In the genomic region with DNA sequence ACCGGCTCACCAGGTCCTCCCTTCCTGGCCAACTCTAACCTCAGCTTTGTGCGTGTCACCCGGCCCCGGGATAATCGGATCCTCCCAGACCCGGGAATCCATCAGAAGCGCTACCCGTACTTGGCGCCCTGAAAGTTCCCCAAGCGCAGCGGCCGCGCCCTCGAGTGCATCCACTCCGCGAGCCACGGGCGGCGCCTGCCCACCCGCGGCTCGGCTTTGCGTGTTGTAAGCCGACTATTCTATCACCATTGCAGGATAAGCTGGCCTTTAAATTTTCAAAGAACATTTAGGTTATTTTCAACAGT, we compare ENCODE assay signal across 9 cellular contexts. TPM values are rescaled to one million over a fixed set of nuclear protein-coding genes. Genes with fewer than 3 reads are reported as not detected.
DNase-seq lines count a peak whose midpoint lies in the region; ATAC-seq and TF ChIP-seq lines count a peak whose summit lies in the region.
"Had no signal": no experiment of that assay in that cellular context is flagged by ENCODE, and none has a peak within 500 bp of the region (broad histone marks: within the 10 kb centered on the region; RNA-seq: fewer than 3 reads in every experiment).

No MANE protein-coding gene starts in this region.

- in situ Hi-C loops in transverse colon (cut with MboI; ENCODE audit: low pct_ligation_motif_present in 1 of 4, low pct_unique_long_range_greater_than_20kb in 1 of 4, low sequenced_read_pairs in 3 of 4), result loop anchor here in 2 of 4 donors (25.0 kb wide), 1 partner anchor 734 kb away; no protein-coding TSS in a partner anchor

- CTCF ChIA-PET in naive thymus-derived CD4-positive, alpha-beta T cell (lab: Charles Lee), result interaction anchor here (1.2 kb wide), 1 partner anchor 736 kb away, joined by 3 read pairs; no protein-coding TSS in a partner anchor

- H3K4me1 Mint-ChIP-seq in naive thymus-derived CD4-positive, alpha-beta T cell, result peaks cover 3 to 46% (median 30%) of the 10 kb centered on the region in 7 donors

- peak overlapping the region; percentile 82 for H3K4me3 ChIP-seq in naive thymus-derived CD4-positive, alpha-beta T cell (ENCODE audit: low read length)
- H3K4me3 ChIP-seq in transverse colon, result peak overlapping the region in 3 of 4 donors; percentile 59 to 92 (median 60)
- H3K4me3 ChIP-seq: SJSA1 had no signal

- no peak for TF ChIP-seq EP300 in transverse colon (IDR thresholded peaks at IDR 0.05; ENCODE audit: low read depth)

- H3K36me3 ChIP-seq in naive thymus-derived CD4-positive, alpha-beta T cell (ENCODE audit: control insufficient read depth in 2 of 3, insufficient read depth in 3 of 3, low read length in 3 of 3), result peaks cover 0 to 8% (median 0%) of the 10 kb centered on the region in 3 experiments
- no peaks in the 10 kb centered on the region for H3K36me3 ChIP-seq in transverse colon
- H3K36me3 ChIP-seq: SJSA1 had no signal

- peak; percentile 28 for DNase-seq in AG20443 (ENCODE audit: low spot score)
- peak; percentile 48 for DNase-seq in activated CD4-positive, alpha-beta T cell treated with anti-CD3 and anti-CD28 coated beads for 48 hours
- peak; percentile 62 to 75 for DNase-seq in erythroblast (lab: John Stamatoyannopoulos, UW)
- peak in 8 of 9 donors; percentile 33 to 54 (median 41) for DNase-seq in naive thymus-derived CD4-positive, alpha-beta T cell
- peak; percentile 35 for DNase-seq in transverse colon
- DNase-seq in GM10266 (ENCODE audit: extremely low spot score), result no peak
- no peak for DNase-seq in GM03348 (ENCODE audit: low spot score)
- DNase-seq in HCEC 1CT, result no peak

- H3K36me3 Mint-ChIP-seq in naive thymus-derived CD4-positive, alpha-beta T cell, result peaks cover 0 to 10% (median 1%) of the 10 kb centered on the region in 5 donors

- H3K9me3 Mint-ChIP-seq in naive thymus-derived CD4-positive, alpha-beta T cell, result peaks cover 0 to 1% (median 0%) of the 10 kb centered on the region in 11 donors

- TF ChIP-seq CTCF in transverse colon (IDR thresholded peaks at IDR 0.05), result no peak
- TF ChIP-seq CTCF in GM10266 (IDR thresholded peaks at IDR 0.05; ENCODE audit: control insufficient read depth, insufficient read depth, low read depth, missing control alignments), result no peak

- H3K27me3 Mint-ChIP-seq in naive thymus-derived CD4-positive, alpha-beta T cell, result peaks cover 13 to 44% (median 15%) of the 10 kb centered on the region in 5 donors

- intact Hi-C loops in naive thymus-derived CD4-positive, alpha-beta T cell (cut with micrococcal nuclease), result loop anchor here (1.0 to 10.0 kb wide), 11 partner anchors 183 to 843 kb away; a partner anchor contains a TSS
- intact Hi-C loops in transverse colon (cut with DNase I; ENCODE audit: low total_unique reads), result loop anchor here (10.0 kb wide), 1 partner anchor 249 kb away; a partner anchor contains a TSS

- H3K4me3 Mint-ChIP-seq in naive thymus-derived CD4-positive, alpha-beta T cell, result peak overlapping the region; percentile 91 to 99 (median 92)

- POLR2A ChIA-PET in naive thymus-derived CD4-positive, alpha-beta T cell (lab: Charles Lee), result interaction anchor here (0.6 to 3.6 kb wide), 25 partner anchors 11 to 738 kb away, joined by 3 to 45 read pairs (median 5); a partner anchor contains a TSS

- peak overlapping the region; percentile 81 to 100 (median 94) for H3K27ac Mint-ChIP-seq in naive thymus-derived CD4-positive, alpha-beta T cell

- no peaks in the 10 kb centered on the region for H3K27me3 ChIP-seq in naive thymus-derived CD4-positive, alpha-beta T cell (ENCODE audit: control insufficient read depth in 2 of 2, insufficient read depth in 2 of 2, low read length in 2 of 2)
- peaks cover 55% of the 10 kb centered on the region for H3K27me3 ChIP-seq in transverse colon

- H3K27ac ChIP-seq in naive thymus-derived CD4-positive, alpha-beta T cell (ENCODE audit: low read depth, low read length), result peak overlapping the region; percentile 87
- H3K27ac ChIP-seq in transverse colon, result peak overlapping the region; percentile 83 to 96 (median 90)
- H3K27ac ChIP-seq: SJSA1 had no signal

- peaks cover 0 to 4% of the 10 kb centered on the region in 2 donors for H3K4me1 ChIP-seq in naive thymus-derived CD4-positive, alpha-beta T cell (ENCODE audit: control insufficient read depth in 2 of 2, insufficient read depth in 2 of 2, low read length in 2 of 2)
- H3K4me1 ChIP-seq in transverse colon, result peaks cover 0 to 26% (median 4%) of the 10 kb centered on the region in 4 donors

- no peak for TF ChIP-seq POLR2A in erythroblast (IDR thresholded peaks at IDR 0.05; ENCODE audit: low read length)
- TF ChIP-seq POLR2A in transverse colon (IDR thresholded peaks at IDR 0.05), result no peak

- peak; percentile 47 for ATAC-seq in naive thymus-derived CD4-positive, alpha-beta T cell

- no peaks in the 10 kb centered on the region for H3K9me3 ChIP-seq in naive thymus-derived CD4-positive, alpha-beta T cell (ENCODE audit: control insufficient read depth in 2 of 3, low read length in 3 of 3)
- H3K9me3 ChIP-seq in transverse colon, result no peaks in the 10 kb centered on the region
- H3K9me3 ChIP-seq: SJSA1 had no signal

- WGBS in transverse colon (ENCODE audit: low coverage in 1 of 2), 2 donors, result 53% methylated on average over 24 of the region's 24 CpGs; no CpG with 5 or more reads in 1 of the 2 donors

RNA-seq across cellular contexts. Expression of a gene that starts 35.7 kb away (rescaled TPM):
- not detected for total RNA-seq in naive thymus-derived CD4-positive, alpha-beta T cell
- polyA plus RNA-seq in naive thymus-derived CD4-positive, alpha-beta T cell, result not detected
- not detected for total RNA-seq in transverse colon
- total RNA-seq: SJSA1 had no signal

Comparison
In these comparisons a context has a peak if more than half of its experiments do, and no peak if none do; other contexts are left out.
1. DNase-seq: peak in AG20443 (single experiment), activated CD4-positive, alpha-beta T cell treated with anti-CD3 and anti-CD28 coated beads for 48 hours (single experiment), erythroblast (2 of 2), naive thymus-derived CD4-positive, alpha-beta T cell (8 of 9) and transverse colon (single experiment); none in GM10266 (single experiment), GM03348 (single experiment) and HCEC 1CT (single experiment).